Comparison of ENCODE assay signal across 10 cellular contexts in the genomic region with DNA sequence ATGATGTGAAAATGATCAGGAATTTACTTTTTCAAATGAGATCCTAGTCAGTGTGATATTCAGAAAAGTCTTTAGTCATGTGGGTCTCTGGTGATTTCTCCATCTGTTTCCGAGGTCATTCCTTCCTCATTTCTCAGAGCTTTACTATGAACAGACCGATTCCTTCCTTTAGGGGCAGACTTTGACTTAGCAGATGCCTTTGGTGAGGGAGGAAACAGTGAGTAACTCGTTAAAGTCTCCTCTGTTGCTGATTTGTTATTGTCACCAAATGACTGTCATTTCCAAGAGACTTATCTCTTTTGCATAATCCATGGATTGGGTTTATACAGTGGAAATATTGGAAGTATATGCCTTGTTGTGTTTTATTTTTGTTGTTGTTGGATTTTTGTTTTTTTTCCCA.
DNase-seq lines count a peak whose midpoint lies in the region; ATAC-seq and TF ChIP-seq lines count a peak whose summit lies in the region.
"Had no signal": no experiment of that assay in that cellular context is flagged by ENCODE, and none has a peak within 500 bp of the region (broad histone marks: within the 10 kb centered on the region; RNA-seq: fewer than 3 reads in every experiment).

No MANE protein-coding gene starts in this region.

- peaks cover 45% of the 10 kb centered on the region for H3K36me3 Mint-ChIP-seq in MCF 10A (ENCODE audit: insufficient read depth, unreplicated experiment)

- peak overlapping the region; percentile 37 for H3K27ac Mint-ChIP-seq in MCF 10A (ENCODE audit: low read depth, unreplicated experiment)

- no TSS peak for BruUV-seq in MCF 10A (replicated peaks; lab: Mats Ljungman, UMichigan)
- no TSS peak for BruUV-seq in mammary epithelial cell (replicated peaks; lab: Mats Ljungman, UMichigan)

- H3K79me2 ChIP-seq in mammary epithelial cell (ENCODE audit: insufficient read depth, low read length) = no peaks in the 10 kb centered on the region

- H3K4me2 ChIP-seq in mammary epithelial cell (ENCODE audit: insufficient read depth, low read depth, low read length) = no peak overlapping the region
- H3K4me2 ChIP-seq: KMS-11 had no signal

- TF ChIP-seq POLR2A in breast epithelium (IDR thresholded peaks at IDR 0.05) (no peak), uterus (IDR thresholded peaks at IDR 0.05) (no peak)

- H3K27me3 ChIP-seq in breast epithelium (no peaks in the 10 kb centered on the region), mammary epithelial cell (ENCODE audit: insufficient read depth, low read length) (no peaks in the 10 kb centered on the region), left lung (no peaks in the 10 kb centered on the region), uterus (no peaks in the 10 kb centered on the region)

- H3K4me3 ChIP-seq in breast epithelium (no peak overlapping the region), mammary epithelial cell (replicated peaks in 1 of 3; ENCODE audit: insufficient read depth in 1 of 3, low read depth in 2 of 3, low read length in 3 of 3) (no peak overlapping the region), left lung (no peak overlapping the region), uterus (no peak overlapping the region)

- intact Hi-C loops in MCF 10A (cut with micrococcal nuclease) = loop anchor here (5.0 kb wide), 1 partner anchor 1163 kb away; the partner anchor contains the start of gene ASMTL
- intact Hi-C loops in breast epithelium (cut with DNase I; ENCODE audit: low total_unique reads) = no loop called here
- intact Hi-C loops in mammary epithelial cell (cut with micrococcal nuclease) = no loop called here
- intact Hi-C loops in left lung (cut with DNase I) = no loop called here
- intact Hi-C loops in uterus (cut with DNase I; ENCODE audit: low total_unique reads) = loop anchor here (10.0 kb wide), 1 partner anchor 80 kb away; the partner anchor contains the start of gene CD99

- H3K36me3 ChIP-seq in breast epithelium (no peaks in the 10 kb centered on the region), mammary epithelial cell (ENCODE audit: insufficient read depth, low read length) (no peaks in the 10 kb centered on the region), left lung (peaks cover 0 to 43% of the 10 kb centered on the region in 2 donors), uterus (no peaks in the 10 kb centered on the region)

- POLR2A ChIA-PET in MCF 10A (lab: Yijun Ruan, JAX) = no interaction called here

- no peak for DNase-seq in MCF 10A (ENCODE audit: unreplicated experiment)
- no peak for DNase-seq in breast epithelium (ENCODE audit: low spot score in 2 of 2)
- DNase-seq in mammary epithelial cell = peak; percentile 43
- no peak for DNase-seq in left lung
- DNase-seq in uterus = no peak
- DNase-seq in KG1 (lab: John Stamatoyannopoulos, UW) = no peak
- no peak for DNase-seq in NCI-H1417 treated with DMSO at 0.1 percent for 48 hours (lab: John Stamatoyannopoulos, UW)
- DNase-seq: DMS 273 treated with DMSO at 0.1 percent for 48 hours had no signal

- CTCF ChIA-PET in MCF 10A (lab: Yijun Ruan, JAX) (no interaction called here), mammary epithelial cell (lab: Charles Lee; ENCODE audit: low non-redundant PET) (no interaction called here)

- 38% methylated on average over 3 of the region's 3 CpGs for WGBS in mammary epithelial cell (ENCODE audit: low coverage, missing lambda C conversion rate)

- H3K27me3 Mint-ChIP-seq in MCF 10A (ENCODE audit: insufficient read depth, unreplicated experiment) = no peaks in the 10 kb centered on the region

- no peak overlapping the region for H3K9ac ChIP-seq in mammary epithelial cell (ENCODE audit: insufficient read depth, low read length)
- H3K9ac ChIP-seq: KMS-11 had no signal

- no peak overlapping the region for H3K27ac ChIP-seq in breast epithelium
- no peak overlapping the region for H3K27ac ChIP-seq in mammary epithelial cell (ENCODE audit: insufficient read depth, low read depth, low read length)
- peak overlapping the region in 1 of 2 donors; percentile 73 for H3K27ac ChIP-seq in left lung
- no peak overlapping the region for H3K27ac ChIP-seq in uterus
- H3K27ac ChIP-seq: KMS-11 had no signal

- no peaks in the 10 kb centered on the region for H3K9me3 Mint-ChIP-seq in MCF 10A (ENCODE audit: unreplicated experiment)

- H4K20me1 ChIP-seq in mammary epithelial cell (ENCODE audit: insufficient read depth, low read length) = no peaks in the 10 kb centered on the region

- H3K4me1 Mint-ChIP-seq in MCF 10A (ENCODE audit: insufficient read depth, unreplicated experiment) = peaks cover 11% of the 10 kb centered on the region

- H3K9me3 ChIP-seq in breast epithelium (no peaks in the 10 kb centered on the region), mammary epithelial cell (replicated peaks; ENCODE audit: insufficient read depth, low read length) (no peaks in the 10 kb centered on the region), left lung (no peaks in the 10 kb centered on the region), uterus (no peaks in the 10 kb centered on the region)

- in situ Hi-C loops in mammary epithelial cell (cut with MboI; ENCODE audit: low sequenced_read_pairs in 2 of 2) = loop anchor here in 1 of 2 donors (10.0 kb wide), 1 partner anchor 1160 kb away; the partner anchor contains the start of gene ASMTL

- dilution Hi-C loops in mammary epithelial cell (cut with HindIII; ENCODE audit: low sequenced_read_pairs) = no loop called here

- no peak for TF ChIP-seq CTCF in MCF 10A (IDR thresholded peaks at IDR 0.05; ENCODE audit: unreplicated experiment)
- peak in 1 of 3 donors; percentile 12 for TF ChIP-seq CTCF in breast epithelium (IDR thresholded peaks at IDR 0.05)
- TF ChIP-seq CTCF in mammary epithelial cell (conservative IDR thresholded peaks at IDR 0.05 in 1 of 2, IDR thresholded peaks at IDR 0.05 in 1 of 2; ENCODE audit: extremely low read depth in 1 of 2, insufficient read depth in 1 of 2, low read depth in 1 of 2, low read length in 2 of 2) = peak in 1 of 2 donors; percentile 14
- TF ChIP-seq CTCF in left lung (IDR thresholded peaks at IDR 0.05) = peak; percentile 19 to 23
- TF ChIP-seq CTCF in uterus (IDR thresholded peaks at IDR 0.05) = peak; percentile 33 to 51 (median 46)

- no peaks in the 10 kb centered on the region for H3K4me1 ChIP-seq in breast epithelium
- no peaks in the 10 kb centered on the region for H3K4me1 ChIP-seq in mammary epithelial cell (ENCODE audit: insufficient read depth, low read length)
- H3K4me1 ChIP-seq in left lung = peaks cover 0 to 25% of the 10 kb centered on the region in 2 donors
- no peaks in the 10 kb centered on the region for H3K4me1 ChIP-seq in uterus

- no peak overlapping the region for H2AFZ ChIP-seq in mammary epithelial cell (ENCODE audit: low read depth, low read length)

- H3K4me3 Mint-ChIP-seq in MCF 10A (ENCODE audit: unreplicated experiment) = no peak overlapping the region

- ATAC-seq in left lung = peak; percentile 80
- ATAC-seq in GM21737 (IDR thresholded peaks at IDR 0.05; ENCODE audit: unreplicated experiment) = no peak

Comparison
In these comparisons a context has a peak if more than half of its experiments do, and no peak if none do; other contexts are left out.
1. intact Hi-C loops: an anchor here in MCF 10A (5.0 kb wide) and uterus (10.0 kb wide); none called in breast epithelium, mammary epithelial cell and left lung.